8 cellular contexts compared by ENCODE assay signal in genomic region chr14:93073833-93074769, GRCh38. TPM values are rescaled to one million over a fixed set of nuclear protein-coding genes. Genes with fewer than 3 reads are reported as not detected.
DNase-seq lines count a peak whose midpoint lies in the region; ATAC-seq and TF ChIP-seq lines count a peak whose summit lies in the region.

No MANE protein-coding gene starts in this region.

- H3K4me1 Mint-ChIP-seq in naive thymus-derived CD8-positive, alpha-beta T cell, result peaks cover 49 to 89% (median 87%) of the 10 kb centered on the region in 4 donors

- H3K27me3 ChIP-seq in H7 (ENCODE audit: control insufficient read depth, insufficient read depth, low read length), result no peaks in the 10 kb centered on the region

- peak overlapping the region; percentile 42 for H3K4me3 ChIP-seq in coronary artery
- no peak overlapping the region for H3K4me3 ChIP-seq in H7 (ENCODE audit: insufficient read depth, low read depth, low read length)

- peak overlapping the region; percentile 67 to 87 (median 78) for H3K4me3 Mint-ChIP-seq in naive thymus-derived CD8-positive, alpha-beta T cell

- POLR2A ChIA-PET in naive thymus-derived CD8-positive, alpha-beta T cell (lab: Charles Lee), result interaction anchor here (1.0 to 1.8 kb wide), 4 partner anchors 8 to 23 kb away, joined by 3 to 5 read pairs (median 4); no protein-coding TSS in a partner anchor

- H3K9me3 Mint-ChIP-seq in naive thymus-derived CD8-positive, alpha-beta T cell, result no peaks in the 10 kb centered on the region

- peak overlapping the region; percentile 48 to 88 for H3K27ac ChIP-seq in coronary artery

- peak overlapping the region; percentile 84 to 95 (median 90) for H3K27ac Mint-ChIP-seq in naive thymus-derived CD8-positive, alpha-beta T cell

- no peak for TF ChIP-seq CTCF in coronary artery (IDR thresholded peaks at IDR 0.05)

- H3K36me3 Mint-ChIP-seq in naive thymus-derived CD8-positive, alpha-beta T cell, result no peaks in the 10 kb centered on the region

- no peak for TF ChIP-seq EP300 in Ishikawa (IDR thresholded peaks at IDR 0.05; ENCODE audit: borderline replicate concordance)

- H3K27me3 Mint-ChIP-seq in naive thymus-derived CD8-positive, alpha-beta T cell, result no peaks in the 10 kb centered on the region

- no peaks in the 10 kb centered on the region; the same call in 1 of the 2 replicates for H3K36me3 ChIP-seq in H7 (replicated peaks; ENCODE audit: control insufficient read depth, insufficient read depth, low read length)

- TF ChIP-seq RAD21 in Ishikawa (IDR thresholded peaks at IDR 0.05; ENCODE audit: low read depth), result no peak

- DNase-seq in EH (ENCODE audit: low read depth), result peak; percentile 62
- no peak for DNase-seq in coronary artery (ENCODE audit: low spot score)
- no peak for DNase-seq in naive thymus-derived CD8-positive, alpha-beta T cell
- DNase-seq in H7, result no peak

- ATAC-seq in naive thymus-derived CD8-positive, alpha-beta T cell, result peak; percentile 60 to 62
- no peak for ATAC-seq in GM19023 (IDR thresholded peaks at IDR 0.05; ENCODE audit: unreplicated experiment)
- ATAC-seq in GM21367 (IDR thresholded peaks at IDR 0.05; ENCODE audit: unreplicated experiment), result no peak
- no peak for ATAC-seq in GM19351 (IDR thresholded peaks at IDR 0.05; ENCODE audit: unreplicated experiment)

TF ChIP-seq in Ishikawa, 13 proteins besides CTCF, POLR2A, EP300 and RAD21:
- TF ChIP-seq CEBPB (IDR thresholded peaks at IDR 0.05), result peak; percentile 94
- TF ChIP-seq EGR1 (IDR thresholded peaks at IDR 0.05), result no peak
- no peak for TF ChIP-seq TEAD4 (IDR thresholded peaks at IDR 0.05)

RNA-seq across cellular contexts. Expression of gene ITPK1, which starts 41.6 kb away (rescaled TPM):
- 10 to 100 TPM; 33.1 to 34.6 TPM for total RNA-seq in naive thymus-derived CD8-positive, alpha-beta T cell
- 10 to 100 TPM; 25.3 to 41.1 (median 32.5) TPM for polyA plus RNA-seq in naive thymus-derived CD8-positive, alpha-beta T cell
- 75.1 and 92.1 TPM in 2 replicates for total RNA-seq in H7 (2014; rRNA removed; shearing (Covaris generic))

Comparison
In these comparisons a context has a peak if more than half of its experiments do, and no peak if none do; other contexts are left out.
1. ATAC-seq: peak in naive thymus-derived CD8-positive, alpha-beta T cell (2 of 2); none in GM19023 (single experiment), GM21367 (single experiment) and GM19351 (single experiment).